In the genomic region with DNA sequence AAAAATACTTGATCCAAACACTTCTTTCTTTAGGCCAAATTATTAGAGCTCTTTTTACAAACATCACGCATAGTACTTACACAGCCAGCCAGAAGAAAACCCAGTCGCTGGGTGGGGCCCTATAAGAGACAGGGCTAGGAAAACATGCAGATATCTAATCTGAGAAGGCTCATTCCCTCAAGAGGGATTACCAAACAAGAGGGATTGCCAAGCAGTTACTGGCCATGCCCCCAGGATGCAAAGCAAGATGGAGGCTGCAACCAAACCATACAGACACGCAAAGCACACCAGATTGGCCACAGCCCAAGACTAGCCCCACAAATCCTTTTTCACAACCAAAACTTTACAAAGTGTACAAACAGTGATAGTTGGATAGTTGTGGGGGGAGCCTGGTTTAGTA, we compare ENCODE assay signal across 18 cellular contexts.
DNase-seq lines count a peak whose midpoint lies in the region; ATAC-seq and TF ChIP-seq lines count a peak whose summit lies in the region.
"Had no signal": no experiment of that assay in that cellular context is flagged by ENCODE, and none has a peak within 500 bp of the region (broad histone marks: within the 10 kb centered on the region; RNA-seq: fewer than 3 reads in every experiment).

No MANE protein-coding gene starts in this region.

- DNase-seq in MM.1S (no peak), RPMI8226 (peak; percentile 31), sciatic nerve (ENCODE audit: low spot score) (no peak), osteocyte (ENCODE audit: extremely low spot score, unreplicated experiment) (no peak)
- DNase-seq: activated gamma-delta T cell, EL, NCI-H2081, NCI-H526 had no signal

- no peaks in the 10 kb centered on the region for H3K4me1 Mint-ChIP-seq in osteocyte (ENCODE audit: unreplicated experiment)

- peak; percentile 36 for ATAC-seq in GM18868 (IDR thresholded peaks at IDR 0.05; ENCODE audit: unreplicated experiment)
- ATAC-seq in sciatic nerve: no peak
- no peak for ATAC-seq in HG02623 (IDR thresholded peaks at IDR 0.05; ENCODE audit: unreplicated experiment)

- H3K9me3 Mint-ChIP-seq in osteocyte (ENCODE audit: unreplicated experiment): peaks cover 13% of the 10 kb centered on the region

- H3K9me2 ChIP-seq in MM.1S (replicated peaks; ENCODE audit: insufficient read depth, low read length): no peaks in the 10 kb centered on the region

- H3K9ac ChIP-seq in MM.1S (ENCODE audit: low read length): peak overlapping the region; percentile 51; the same call in 1 of the 2 replicates
- H3K9ac ChIP-seq: BLaER1 treated with 17β-estradiol and CSF1 and Interleukin-3, amounts not matched to agents 10 nM and 100 nM had no signal

- H3F3A ChIP-seq in MM.1S (ENCODE audit: insufficient read depth, low read length): no peaks in the 10 kb centered on the region

- H3K27ac Mint-ChIP-seq in osteocyte (ENCODE audit: unreplicated experiment): no peak overlapping the region
- H3K27ac Mint-ChIP-seq: stimulated activated naive CD8-positive, alpha-beta T cell treated with anti-CD3 and anti-CD28 coated beads, Interleukin-15, Interleukin-2, amounts not matched to agents 100 ng/mL and 50 ng/mL, for 24 hours had no signal

- H3K36me3 Mint-ChIP-seq in osteocyte (ENCODE audit: unreplicated experiment): no peaks in the 10 kb centered on the region

- TF ChIP-seq CTCF in MM.1S (IDR thresholded peaks at IDR 0.05; ENCODE audit: low read length) (no peak), osteocyte (IDR thresholded peaks at IDR 0.05) (no peak)

- no peaks in the 10 kb centered on the region for H3K4me1 ChIP-seq in MM.1S (ENCODE audit: low read length)
- no peaks in the 10 kb centered on the region for H3K4me1 ChIP-seq in neuron (ENCODE audit: insufficient read depth, low read length)
- H3K4me1 ChIP-seq: ascending aorta, pancreas, SJSA1 had no signal

- no peaks in the 10 kb centered on the region for H3K27me3 Mint-ChIP-seq in osteocyte (ENCODE audit: unreplicated experiment)

- H3K4me3 ChIP-seq in MM.1S (ENCODE audit: low read length) (peak overlapping the region; percentile 65), neuron (ENCODE audit: low read length) (no peak overlapping the region)
- H3K4me3 ChIP-seq: ascending aorta; BLaER1 treated with 17β-estradiol and CSF1 and Interleukin-3, amounts not matched to agents 10 nM and 100 nM; SJSA1; smooth muscle cell had no signal

- H3K27me3 ChIP-seq in MM.1S (replicated peaks; ENCODE audit: insufficient read depth, low read length) (no peaks in the 10 kb centered on the region), neuron (ENCODE audit: insufficient read depth, low read length) (no peaks in the 10 kb centered on the region)
- H3K27me3 ChIP-seq: ascending aorta; BLaER1 treated with 17β-estradiol and CSF1 and Interleukin-3, amounts not matched to agents 10 nM and 100 nM; pancreas; SJSA1 had no signal

- no peaks in the 10 kb centered on the region for H3K36me3 ChIP-seq in MM.1S (replicated peaks; ENCODE audit: insufficient read depth, low read length)
- no peaks in the 10 kb centered on the region for H3K36me3 ChIP-seq in neuron (ENCODE audit: insufficient read depth, low read length)
- H3K36me3 ChIP-seq: ascending aorta, pancreas, SJSA1 had no signal

- peak overlapping the region; percentile 9; the same call in 1 of the 2 replicates for H2AFZ ChIP-seq in MM.1S (ENCODE audit: low read length)
- H2AFZ ChIP-seq in neuron (ENCODE audit: low read depth, low read length): peak overlapping the region; percentile 26

- peak overlapping the region; percentile 35; the same call in 1 of the 2 replicates for H3K27ac ChIP-seq in MM.1S (ENCODE audit: low read length)
- H3K27ac ChIP-seq: ascending aorta; BLaER1 treated with 17β-estradiol and CSF1 and Interleukin-3, amounts not matched to agents 10 nM and 100 nM; pancreas; SJSA1; VCaP had no signal

- intact Hi-C loops in sciatic nerve (cut with DNase I): no loop called here

- no peak overlapping the region for H3K4me3 Mint-ChIP-seq in osteocyte (ENCODE audit: unreplicated experiment)
- H3K4me3 Mint-ChIP-seq: stimulated activated naive CD8-positive, alpha-beta T cell treated with anti-CD3 and anti-CD28 coated beads, Interleukin-15, Interleukin-2, amounts not matched to agents 100 ng/mL and 50 ng/mL, for 24 hours had no signal

- H4K20me1 ChIP-seq in MM.1S (ENCODE audit: insufficient read depth, low read length): no peaks in the 10 kb centered on the region
- H4K20me1 ChIP-seq: BLaER1 treated with 17β-estradiol and CSF1 and Interleukin-3, amounts not matched to agents 10 nM and 100 nM had no signal

- H3K79me2 ChIP-seq in MM.1S (ENCODE audit: low read length): peaks cover 48% of the 10 kb centered on the region

- peak overlapping the region; percentile 44; the same call in 1 of the 2 replicates for H3K4me2 ChIP-seq in MM.1S (ENCODE audit: low read depth, low read length)
- H3K4me2 ChIP-seq: smooth muscle cell had no signal

- H3K9me3 ChIP-seq in MM.1S (replicated peaks; ENCODE audit: insufficient read depth, low read length): no peaks in the 10 kb centered on the region
- peaks cover 7% of the 10 kb centered on the region for H3K9me3 ChIP-seq in neuron (ENCODE audit: low read length)
- H3K9me3 ChIP-seq: ascending aorta, pancreas, SJSA1 had no signal
